Comparison of ENCODE assay signal across 9 cellular contexts in genomic region chr6:26358511-26358981, GRCh38. TPM values are rescaled to one million over a fixed set of nuclear protein-coding genes. Genes with fewer than 3 reads are reported as not detected.
DNase-seq lines count a peak whose midpoint lies in the region; ATAC-seq, FAIRE-seq and TF ChIP-seq lines count a peak whose summit lies in the region.
"Had no signal": no experiment of that assay in that cellular context is flagged by ENCODE, and none has a peak within 500 bp of the region (broad histone marks: within the 10 kb centered on the region; RNA-seq: fewer than 3 reads in every experiment).

No MANE protein-coding gene starts in this region.

- H3K4me2 ChIP-seq in OCI-LY7 (ENCODE audit: low read length): peak overlapping the region; percentile 49

- H3K9me3 ChIP-seq in OCI-LY7 (ENCODE audit: low read length) (no peaks in the 10 kb centered on the region; the same call in 1 of the 2 replicates), pancreas (no peaks in the 10 kb centered on the region)
- H3K9me3 ChIP-seq: MG63 had no signal

- peaks cover 4% of the 10 kb centered on the region; the same call in 1 of the 2 replicates for H3K79me2 ChIP-seq in OCI-LY7 (ENCODE audit: insufficient read depth, low read depth, low read length)

- H3K4me3 ChIP-seq in OCI-LY7 (ENCODE audit: low read depth, low read length, poor library complexity, severe bottlenecking) (no peak overlapping the region), pancreas (no peak overlapping the region)
- H3K4me3 ChIP-seq: MG63 had no signal

- intact Hi-C loops in OCI-LY7 (cut with micrococcal nuclease; ENCODE audit: unreplicated experiment): no loop called here
- intact Hi-C loops in pancreas (cut with DNase I): no loop called here

- CTCF ChIA-PET in OCI-LY7 (lab: Charles Lee; ENCODE audit: unreplicated experiment): no interaction called here

- WGBS in pancreas, 2 donors: 79 to 88% methylated on average over 7 of the region's 7 CpGs

- H3K36me3 ChIP-seq in OCI-LY7 (ENCODE audit: insufficient read depth, low read length) (no peaks in the 10 kb centered on the region), pancreas (no peaks in the 10 kb centered on the region)
- H3K36me3 ChIP-seq: MG63 had no signal

- H4K20me1 ChIP-seq in OCI-LY7 (ENCODE audit: insufficient read depth, low read length): no peaks in the 10 kb centered on the region

- H3K27me3 ChIP-seq in pancreas: no peaks in the 10 kb centered on the region
- H3K27me3 ChIP-seq: MG63 had no signal

- no peaks in the 10 kb centered on the region for H3K9me2 ChIP-seq in OCI-LY7 (ENCODE audit: insufficient read depth, low read length)

- FAIRE-seq in pancreas (lab: Jason Lieb, UNC): no peak

- ATAC-seq in HG03095 (IDR thresholded peaks at IDR 0.05; ENCODE audit: unreplicated experiment) (peak; percentile 45), pancreas (no peak)

- in situ Hi-C loops in GM13976 (cut with MboI; ENCODE audit: low sequenced_read_pairs, unreplicated experiment): no loop called here

- TF ChIP-seq CTCF in GM13976 (IDR thresholded peaks at IDR 0.05; ENCODE audit: borderline replicate concordance, control extremely low read depth, extremely low read depth, insufficient read depth, missing control alignments) (no peak), GM20000 (IDR thresholded peaks at IDR 0.05; ENCODE audit: extremely low read depth, missing control alignments) (no peak), OCI-LY7 (conservative IDR thresholded peaks at IDR 0.05; ENCODE audit: low read length) (no peak), pancreas (IDR thresholded peaks at IDR 0.05) (no peak)

- H3K4me1 ChIP-seq in OCI-LY7 (ENCODE audit: insufficient read depth, low read length, poor library complexity, severe bottlenecking): peaks cover 92% of the 10 kb centered on the region
- no peaks in the 10 kb centered on the region for H3K4me1 ChIP-seq in pancreas

- H2AFZ ChIP-seq in OCI-LY7 (ENCODE audit: low read length): no peak overlapping the region

- no TSS peak for BruUV-seq in OCI-LY7 (replicated peaks; lab: Mats Ljungman, UMichigan)

- DNase-seq in GM13976 (ENCODE audit: low spot score) (peak; percentile 76), GM20000 (ENCODE audit: low spot score) (peak; percentile 65), OCI-LY7 (ENCODE audit: low spot score) (peak; percentile 89), middle frontal gyrus (ENCODE audit: extremely low spot score, low spot score) (no peak), SIG-M5 treated with dmso at 0.1 percent for 504 hours (lab: John Stamatoyannopoulos, UW; ENCODE audit: unreplicated experiment) (no peak), globus pallidus (ENCODE audit: low spot score) (no peak), pancreas (no peak)
- DNase-seq: MG63 had no signal

- POLR2A ChIA-PET in OCI-LY7 (lab: Charles Lee): interaction anchor here (0.6 to 1.5 kb wide), 8 partner anchors 13 to 1544 kb away, joined by 3 to 4 read pairs (median 3); partner anchors contain the start of gene HMGN4

- H3K27ac ChIP-seq in OCI-LY7 (ENCODE audit: low read depth, low read length, poor library complexity, severe bottlenecking): peak overlapping the region; percentile 96
- no peak overlapping the region for H3K27ac ChIP-seq in pancreas

RNA-seq across cellular contexts. Expression of gene BTN3A2, which starts 6.5 kb away (rescaled TPM):
- total RNA-seq in OCI-LY7 (2014; rRNA removed; shearing (Covaris generic)): 47.9 and 54.5 TPM in 2 replicates
- 70.8 and 95.7 TPM in 2 replicates for total RNA-seq in OCI-LY7 (2022)
- total RNA-seq in pancreas: 10 to 100 TPM in 4 of 6 donors, 1 to 10 TPM in 2; 2.5 to 45.7 (median 10.6) TPM
- 1 to 10 TPM; 5.9 to 8.1 TPM for polyA plus RNA-seq in pancreas

RNA-seq across cellular contexts. Expression of gene BTN2A2, which starts 24.4 kb away (rescaled TPM):
- total RNA-seq in OCI-LY7 (2014; rRNA removed; shearing (Covaris generic)): 42.0 and 45.1 TPM in 2 replicates
- total RNA-seq in OCI-LY7 (2022) (35.0 and 44.8 TPM in 2 replicates), pancreas (10 to 100 TPM in 1 of 6 donors, 1 to 10 TPM in 5; 1.7 to 10.5 (median 5.0) TPM)
- polyA plus RNA-seq in pancreas: 1 to 10 TPM; 3.8 to 4.4 TPM

RNA-seq across cellular contexts. Expression of gene BTN3A1, which starts 43.5 kb away (rescaled TPM):
- total RNA-seq in OCI-LY7 (2014; rRNA removed; shearing (Covaris generic)): 33.4 and 34.6 TPM in 2 replicates
- total RNA-seq in OCI-LY7 (2022): 33.3 and 46.5 TPM in 2 replicates
- 10 to 100 TPM in 4 of 6 donors, 1 to 10 TPM in 2; 3.9 to 33.5 (median 13.3) TPM for total RNA-seq in pancreas
- 10 to 100 TPM in 1 of 2 donors, 1 to 10 TPM in 1; 8.9 to 13.9 TPM for polyA plus RNA-seq in pancreas

Comparison
In these comparisons a context has a peak if more than half of its experiments do, and no peak if none do; other contexts are left out.
1. DNase-seq: peak in GM13976 (single experiment), GM20000 (single experiment) and OCI-LY7 (single experiment); none in middle frontal gyrus (single experiment), SIG-M5 treated with dmso at 0.1 percent for 504 hours (single experiment), globus pallidus (single experiment) and pancreas (0 of 6).